ENCODE assay signal across 9 cellular contexts in genomic region chr5:103021310-103021709, GRCh38.
DNase-seq lines count a peak whose midpoint lies in the region; ATAC-seq and TF ChIP-seq lines count a peak whose summit lies in the region.
"Had no signal": no experiment of that assay in that cellular context is flagged by ENCODE, and none has a peak within 500 bp of the region (broad histone marks: within the 10 kb centered on the region; RNA-seq: fewer than 3 reads in every experiment).

No MANE protein-coding gene starts in this region.

- no peaks in the 10 kb centered on the region for H3K27me3 ChIP-seq in vagina

- H3K27ac ChIP-seq in vagina: no peak overlapping the region

- DNase-seq in astrocyte of the hippocampus (ENCODE audit: low read depth, low spot score) (peak; percentile 41), vagina (ENCODE audit: extremely low spot score in 2 of 2) (no peak), inferior parietal cortex (ENCODE audit: extremely low spot score) (no peak), head of caudate nucleus (no peak)
- DNase-seq: GOT3 had no signal

- TF ChIP-seq POLR2A in vagina (IDR thresholded peaks at IDR 0.05): no peak

- no peak overlapping the region for H3K4me3 ChIP-seq in vagina

- no peaks in the 10 kb centered on the region for H3K9me3 ChIP-seq in vagina

- no peak for TF ChIP-seq CTCF in vagina (IDR thresholded peaks at IDR 0.05)

- H3K36me3 ChIP-seq in vagina: peaks cover 0 to 14% of the 10 kb centered on the region in 2 donors

- ATAC-seq in GM18511 (IDR thresholded peaks at IDR 0.05; ENCODE audit: unreplicated experiment): peak; percentile 95
- ATAC-seq in GM21737 (IDR thresholded peaks at IDR 0.05; ENCODE audit: unreplicated experiment): peak; percentile 90
- peak; percentile 96 for ATAC-seq in HG03457 (IDR thresholded peaks at IDR 0.05; ENCODE audit: unreplicated experiment)
- ATAC-seq in HG02884 (IDR thresholded peaks at IDR 0.05; ENCODE audit: unreplicated experiment): no peak

- H3K4me1 ChIP-seq in vagina: no peaks in the 10 kb centered on the region

- intact Hi-C loops in vagina (cut with DNase I): no loop called here
- intact Hi-C loops in head of caudate nucleus (cut with DNase I): no loop called here
